In the genomic region with DNA sequence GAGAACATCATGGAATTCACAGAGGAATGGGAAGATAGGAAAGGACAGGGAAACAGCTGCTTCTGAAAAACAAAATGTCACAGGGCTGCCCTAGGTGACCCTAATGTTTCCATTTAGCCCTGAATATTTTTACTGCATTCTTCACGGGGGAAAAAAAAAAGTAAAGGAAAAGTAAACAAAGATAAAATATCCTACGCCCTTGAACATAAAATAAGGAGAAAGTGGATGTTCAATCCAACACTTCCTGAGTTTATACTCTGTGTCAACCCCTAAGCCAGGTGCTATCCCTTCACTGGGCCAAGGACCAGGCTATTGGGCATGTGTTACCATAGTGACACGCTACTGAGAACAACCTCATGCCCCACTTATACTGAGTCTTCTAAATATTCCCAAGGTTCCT, we compare ENCODE assay signal across 11 cellular contexts.
DNase-seq lines count a peak whose midpoint lies in the region; ATAC-seq and TF ChIP-seq lines count a peak whose summit lies in the region.
"Had no signal": no experiment of that assay in that cellular context is flagged by ENCODE, and none has a peak within 500 bp of the region (broad histone marks: within the 10 kb centered on the region; RNA-seq: fewer than 3 reads in every experiment).

No MANE protein-coding gene starts in this region.

- DNase-seq in GM23338 (ENCODE audit: low spot score) (peak; percentile 15), adipocyte (ENCODE audit: low read depth) (no peak), left kidney (ENCODE audit: low read depth, low spot score) (peak; percentile 15), activated T-cell treated with anti-CD3 and anti-CD28 coated beads for 4 hours (no peak), H4 (ENCODE audit: low spot score) (no peak)

- no peaks in the 10 kb centered on the region for H3K79me2 ChIP-seq in GM23338 (replicated peaks; ENCODE audit: insufficient read depth)

- H4K20me1 ChIP-seq in GM23338 (replicated peaks; ENCODE audit: insufficient read depth), result no peaks in the 10 kb centered on the region

- no peak overlapping the region for H3K27ac Mint-ChIP-seq in GM23338
- H3K27ac Mint-ChIP-seq: activated naive CD8-positive, alpha-beta T cell treated with anti-CD3 and anti-CD28 coated beads, Interleukin-2, amount 10 ng/mL, durations not matched to agents 7 days and 5 days had no signal

- no peaks in the 10 kb centered on the region for H3K27me3 Mint-ChIP-seq in GM23338 (ENCODE audit: insufficient read depth, low read depth, poor library complexity)
- H3K27me3 Mint-ChIP-seq: activated naive CD8-positive, alpha-beta T cell treated with anti-CD3 and anti-CD28 coated beads, Interleukin-2, amount 10 ng/mL, durations not matched to agents 7 days and 5 days had no signal

- H3K4me3 Mint-ChIP-seq in GM23338, result no peak overlapping the region
- H3K4me3 Mint-ChIP-seq: activated naive CD8-positive, alpha-beta T cell treated with anti-CD3 and anti-CD28 coated beads, Interleukin-2, amount 10 ng/mL, durations not matched to agents 7 days and 5 days; activated T-cell treated with anti-CD3 and anti-CD28 coated beads, Interleukin-2, amount 50 U/mL, for 4 hours had no signal

- peak overlapping the region; percentile 27 for H3K9ac ChIP-seq in adipocyte (ENCODE audit: low read length)
- no peak overlapping the region for H3K9ac ChIP-seq in stomach smooth muscle (ENCODE audit: low read length in 2 of 2)
- H3K9ac ChIP-seq: KMS-11 had no signal

- H3K36me3 ChIP-seq in GM23338 (ENCODE audit: insufficient read depth) (no peaks in the 10 kb centered on the region), adipocyte (ENCODE audit: control insufficient read depth, insufficient read depth, low read length, severe bottlenecking) (no peaks in the 10 kb centered on the region), stomach smooth muscle (ENCODE audit: control insufficient read depth in 2 of 2, insufficient read depth in 2 of 2, low read length in 2 of 2) (no peaks in the 10 kb centered on the region)

- no peak overlapping the region for H3K4me3 ChIP-seq in GM23338
- no peak overlapping the region for H3K4me3 ChIP-seq in adipocyte (ENCODE audit: low read length)
- H3K4me3 ChIP-seq in stomach smooth muscle (ENCODE audit: low read length in 2 of 2), result no peak overlapping the region

- no peak overlapping the region for H3K27ac ChIP-seq in GM23338 (ENCODE audit: low read depth)
- peak overlapping the region; percentile 6 for H3K27ac ChIP-seq in stomach smooth muscle (ENCODE audit: low read length)
- H3K27ac ChIP-seq: KMS-11 had no signal

- H2AFZ ChIP-seq in GM23338, result no peak overlapping the region

- H3K4me2 ChIP-seq in GM23338, result no peak overlapping the region
- H3K4me2 ChIP-seq: KMS-11 had no signal

- H3K9me3 ChIP-seq in adipocyte (ENCODE audit: control insufficient read depth, low read length), result no peaks in the 10 kb centered on the region
- no peaks in the 10 kb centered on the region for H3K9me3 ChIP-seq in stomach smooth muscle (ENCODE audit: control insufficient read depth in 2 of 2, low read length in 2 of 2)

- TF ChIP-seq CTCF in GM23338 (conservative IDR thresholded peaks at IDR 0.05; ENCODE audit: low read depth in 2 of 2), result no peak

- no peaks in the 10 kb centered on the region for H3K9me2 ChIP-seq in GM23338 (ENCODE audit: insufficient read depth)

- no peaks in the 10 kb centered on the region for H3F3A ChIP-seq in GM23338 (replicated peaks; ENCODE audit: low read depth)

- H3K4me1 ChIP-seq in GM23338 (ENCODE audit: insufficient read depth) (no peaks in the 10 kb centered on the region), adipocyte (ENCODE audit: control insufficient read depth, insufficient read depth, low read length) (peaks cover 31% of the 10 kb centered on the region), stomach smooth muscle (ENCODE audit: control insufficient read depth, insufficient read depth, low read length) (peaks cover 16% of the 10 kb centered on the region)

- ATAC-seq in GM23338, result peak; percentile 55
- no peak for ATAC-seq in HG02642 (IDR thresholded peaks at IDR 0.05; ENCODE audit: poor library complexity, unreplicated experiment)
- no peak for ATAC-seq in GM21526 (IDR thresholded peaks at IDR 0.05; ENCODE audit: low FRiP score, unreplicated experiment)

- H3K9me3 Mint-ChIP-seq in GM23338, result no peaks in the 10 kb centered on the region
- H3K9me3 Mint-ChIP-seq: activated naive CD8-positive, alpha-beta T cell treated with anti-CD3 and anti-CD28 coated beads, Interleukin-2, amount 10 ng/mL, durations not matched to agents 7 days and 5 days; activated T-cell treated with anti-CD3 and anti-CD28 coated beads, Interleukin-2, amount 50 U/mL, for 4 hours had no signal

- peaks cover 2% of the 10 kb centered on the region; the same call in 1 of the 3 replicates for H3K4me1 Mint-ChIP-seq in GM23338

- no peaks in the 10 kb centered on the region for H3K36me3 Mint-ChIP-seq in GM23338 (ENCODE audit: low read depth)
- H3K36me3 Mint-ChIP-seq: activated naive CD8-positive, alpha-beta T cell treated with anti-CD3 and anti-CD28 coated beads, Interleukin-2, amount 10 ng/mL, durations not matched to agents 7 days and 5 days had no signal

- H3K27me3 ChIP-seq in GM23338 (ENCODE audit: insufficient read depth) (no peaks in the 10 kb centered on the region), adipocyte (replicated peaks; ENCODE audit: control insufficient read depth, insufficient read depth, low read length) (no peaks in the 10 kb centered on the region), stomach smooth muscle (ENCODE audit: control insufficient read depth in 1 of 2, insufficient read depth in 2 of 2, low read length in 2 of 2) (no peaks in the 10 kb centered on the region)

TF ChIP-seq in GM23338, 12 proteins besides CTCF, POLR2A, EP300 and RAD21:
- TF ChIP-seq EZH2 (IDR thresholded peaks at IDR 0.05; ENCODE audit: low read depth, unreplicated experiment) (no peak), CREB1 (CRISPR knock-in tag; IDR thresholded peaks at IDR 0.05; ENCODE audit: low read depth) (no peak), JUNB (IDR thresholded peaks at IDR 0.05; ENCODE audit: unreplicated experiment) (no peak), NANOG (IDR thresholded peaks at IDR 0.05; ENCODE audit: borderline replicate concordance) (no peak)
- TF ChIP-seq, protein P1, sequence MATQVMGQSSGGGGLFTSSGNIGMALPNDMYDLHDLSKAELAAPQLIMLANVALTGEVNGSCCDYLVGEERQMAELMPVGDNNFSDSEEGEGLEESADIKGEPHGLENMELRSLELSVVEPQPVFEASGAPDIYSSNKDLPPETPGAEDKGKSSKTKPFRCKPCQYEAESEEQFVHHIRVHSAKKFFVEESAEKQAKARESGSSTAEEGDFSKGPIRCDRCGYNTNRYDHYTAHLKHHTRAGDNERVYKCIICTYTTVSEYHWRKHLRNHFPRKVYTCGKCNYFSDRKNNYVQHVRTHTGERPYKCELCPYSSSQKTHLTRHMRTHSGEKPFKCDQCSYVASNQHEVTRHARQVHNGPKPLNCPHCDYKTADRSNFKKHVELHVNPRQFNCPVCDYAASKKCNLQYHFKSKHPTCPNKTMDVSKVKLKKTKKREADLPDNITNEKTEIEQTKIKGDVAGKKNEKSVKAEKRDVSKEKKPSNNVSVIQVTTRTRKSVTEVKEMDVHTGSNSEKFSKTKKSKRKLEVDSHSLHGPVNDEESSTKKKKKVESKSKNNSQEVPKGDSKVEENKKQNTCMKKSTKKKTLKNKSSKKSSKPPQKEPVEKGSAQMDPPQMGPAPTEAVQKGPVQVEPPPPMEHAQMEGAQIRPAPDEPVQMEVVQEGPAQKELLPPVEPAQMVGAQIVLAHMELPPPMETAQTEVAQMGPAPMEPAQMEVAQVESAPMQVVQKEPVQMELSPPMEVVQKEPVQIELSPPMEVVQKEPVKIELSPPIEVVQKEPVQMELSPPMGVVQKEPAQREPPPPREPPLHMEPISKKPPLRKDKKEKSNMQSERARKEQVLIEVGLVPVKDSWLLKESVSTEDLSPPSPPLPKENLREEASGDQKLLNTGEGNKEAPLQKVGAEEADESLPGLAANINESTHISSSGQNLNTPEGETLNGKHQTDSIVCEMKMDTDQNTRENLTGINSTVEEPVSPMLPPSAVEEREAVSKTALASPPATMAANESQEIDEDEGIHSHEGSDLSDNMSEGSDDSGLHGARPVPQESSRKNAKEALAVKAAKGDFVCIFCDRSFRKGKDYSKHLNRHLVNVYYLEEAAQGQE (IDR thresholded peaks at IDR 0.05; ENCODE audit: unreplicated experiment), result no peak

Comparison
In these comparisons a context has a peak if more than half of its experiments do, and no peak if none do; other contexts are left out.
1. DNase-seq: peak in GM23338 (single experiment) and left kidney (single experiment); none in adipocyte (single experiment), activated T-cell treated with anti-CD3 and anti-CD28 coated beads for 4 hours (single experiment) and H4 (single experiment).